9 cellular contexts compared by ENCODE assay signal in genomic region chr17:80720624-80721577, GRCh38.
A peak's percentile ranks its signal among the peaks of the same experiment; 100 is the strongest.
DNase-seq lines count a peak whose midpoint lies in the region; ATAC-seq and TF ChIP-seq lines count a peak whose summit lies in the region.
"Had no signal": no experiment of that assay in that cellular context is flagged by ENCODE, and none has a peak within 500 bp of the region (broad histone marks: within the 10 kb centered on the region; RNA-seq: fewer than 3 reads in every experiment).

No MANE protein-coding gene starts in this region.

- no peak for ATAC-seq in GM18861 (IDR thresholded peaks at IDR 0.05; ENCODE audit: unreplicated experiment)

- peaks cover 9% of the 10 kb centered on the region for H3K79me2 ChIP-seq in mesendoderm (ENCODE audit: control insufficient read depth, insufficient read depth, low read length)

- no peak overlapping the region for H3K23ac ChIP-seq in mesendoderm (ENCODE audit: low read length)

- H2BK5ac ChIP-seq in mesendoderm (ENCODE audit: low read length): no peak overlapping the region

- no peaks in the 10 kb centered on the region for H3K27me3 ChIP-seq in mesendoderm (ENCODE audit: insufficient read depth, low read length, poor library complexity)

- no peak overlapping the region for H3K18ac ChIP-seq in mesendoderm (ENCODE audit: low read length)

- H3K4me3 Mint-ChIP-seq in type B pancreatic cell: no peak overlapping the region
- H3K4me3 Mint-ChIP-seq: B cell had no signal

- H3K27ac ChIP-seq in mesendoderm (ENCODE audit: low read depth, low read length): no peak overlapping the region

- H3K79me1 ChIP-seq in mesendoderm (ENCODE audit: low read length): peaks cover 29% of the 10 kb centered on the region

- H2BK120ac ChIP-seq in mesendoderm (ENCODE audit: low read depth, low read length): no peak overlapping the region

- peaks cover 52% of the 10 kb centered on the region for H3K4me1 Mint-ChIP-seq in type B pancreatic cell (ENCODE audit: unreplicated experiment)

- no peak overlapping the region for H3K56ac ChIP-seq in mesendoderm (ENCODE audit: low read length)

- H3K36me3 ChIP-seq in mesendoderm (ENCODE audit: control insufficient read depth, insufficient read depth, low read length): no peaks in the 10 kb centered on the region

- WGBS in mesendoderm (ENCODE audit: extremely low coverage, insufficient coverage, low lambda C conversion rate): no CpG with 5 or more reads among the region's 35 CpGs

- H3K36me3 Mint-ChIP-seq in type B pancreatic cell: peaks cover 9% of the 10 kb centered on the region

- no peak overlapping the region for H2BK15ac ChIP-seq in mesendoderm (replicated peaks; ENCODE audit: low read depth)

- H3K27ac Mint-ChIP-seq in type B pancreatic cell: no peak overlapping the region
- H3K27ac Mint-ChIP-seq: B cell had no signal

- H4K5ac ChIP-seq in mesendoderm (ENCODE audit: low read length): no peak overlapping the region

- no peak overlapping the region for H4K8ac ChIP-seq in mesendoderm (ENCODE audit: low read depth, low read length)

- H3K27me3 Mint-ChIP-seq in type B pancreatic cell: no peaks in the 10 kb centered on the region
- H3K27me3 Mint-ChIP-seq: B cell had no signal

- peak; percentile 34 for DNase-seq in NCI-H748 (lab: John Stamatoyannopoulos, UW; ENCODE audit: unreplicated experiment)
- DNase-seq in NCI-H748 treated with DMSO at 0.1 percent for 48 hours (lab: John Stamatoyannopoulos, UW): no peak
- peak; percentile 50 for DNase-seq in activated gamma-delta T cell treated with anti-CD3 and anti-CD28 coated beads, Interleukin-2, amount 50 U/mL, for 16 hours (ENCODE audit: low read depth)
- peak; percentile 50 for DNase-seq in mesendoderm
- peak; percentile 62 for DNase-seq in ureter (ENCODE audit: low spot score)
- DNase-seq in type B pancreatic cell (ENCODE audit: extremely low spot score, unreplicated experiment): no peak
- no peak for DNase-seq in dedifferentiated amniotic fluid mesenchymal stem cell (ENCODE audit: extremely low spot score)

- no peak overlapping the region for H2AK5ac ChIP-seq in mesendoderm (ENCODE audit: low read length)

- H3K9ac ChIP-seq in mesendoderm (ENCODE audit: low read length): no peak overlapping the region

- H3K9me3 Mint-ChIP-seq in type B pancreatic cell: no peaks in the 10 kb centered on the region

- H3K4me3 ChIP-seq in mesendoderm (ENCODE audit: low read length): no peak overlapping the region

- H3K4me1 ChIP-seq in mesendoderm (ENCODE audit: control insufficient read depth, low read depth, low read length): peaks cover 5% of the 10 kb centered on the region

- H3K4ac ChIP-seq in mesendoderm (ENCODE audit: low read depth, low read length): no peak overlapping the region

- H3K4me2 ChIP-seq in mesendoderm (ENCODE audit: low read length): no peak overlapping the region

- no peak for TF ChIP-seq CTCF in type B pancreatic cell (conservative IDR thresholded peaks at IDR 0.05)

Comparison
In these comparisons a context has a peak if more than half of its experiments do, and no peak if none do; other contexts are left out.
1. DNase-seq: peak in NCI-H748 (single experiment), activated gamma-delta T cell treated with anti-CD3 and anti-CD28 coated beads, Interleukin-2, amount 50 U/mL, for 16 hours (single experiment), mesendoderm (single experiment) and ureter (single experiment); none in NCI-H748 treated with DMSO at 0.1 percent for 48 hours (single experiment), type B pancreatic cell (single experiment) and dedifferentiated amniotic fluid mesenchymal stem cell (single experiment).